In genomic region chr6:57283096-57283495, GRCh38 we compare ENCODE assay signal across 1 cellular context.
TF ChIP-seq lines count a peak whose summit lies in the region.

No MANE protein-coding gene starts in this region.

TF ChIP-seq in H1, 55 proteins besides CTCF, POLR2A, EP300 and RAD21:
- no peak for TF ChIP-seq ZNF274 (IDR thresholded peaks at IDR 0.05; ENCODE audit: borderline replicate concordance, extremely low read depth, low read length)
- TF ChIP-seq, protein P1, sequence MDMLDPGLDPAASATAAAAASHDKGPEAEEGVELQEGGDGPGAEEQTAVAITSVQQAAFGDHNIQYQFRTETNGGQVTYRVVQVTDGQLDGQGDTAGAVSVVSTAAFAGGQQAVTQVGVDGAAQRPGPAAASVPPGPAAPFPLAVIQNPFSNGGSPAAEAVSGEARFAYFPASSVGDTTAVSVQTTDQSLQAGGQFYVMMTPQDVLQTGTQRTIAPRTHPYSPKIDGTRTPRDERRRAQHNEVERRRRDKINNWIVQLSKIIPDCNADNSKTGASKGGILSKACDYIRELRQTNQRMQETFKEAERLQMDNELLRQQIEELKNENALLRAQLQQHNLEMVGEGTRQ (IDR thresholded peaks at IDR 0.05; ENCODE audit: low read length): no peak
- TF ChIP-seq RBBP5 (IDR thresholded peaks at IDR 0.05; ENCODE audit: borderline replicate concordance, low read depth, low read length): no peak
- TF ChIP-seq GABPA (IDR thresholded peaks at IDR 0.05; ENCODE audit: borderline replicate concordance, insufficient read depth, low read length): no peak
- no peak for TF ChIP-seq EZH2 (IDR thresholded peaks at IDR 0.05; ENCODE audit: low read depth, low read length, severe bottlenecking)
- TF ChIP-seq PHF8 (conservative IDR thresholded peaks at IDR 0.05; ENCODE audit: low read depth, low read length): no peak
- TF ChIP-seq SIX5 (IDR thresholded peaks at IDR 0.05; ENCODE audit: low read depth, low read length): no peak
- TF ChIP-seq KDM4A (IDR thresholded peaks at IDR 0.05; ENCODE audit: low read depth, low read length, severe bottlenecking): no peak
- no peak for TF ChIP-seq HDAC6 (IDR thresholded peaks at IDR 0.05; ENCODE audit: low read depth, low read length)
- no peak for TF ChIP-seq MAFK (IDR thresholded peaks at IDR 0.05; ENCODE audit: low read depth, low read length)
- TF ChIP-seq RNF2 (IDR thresholded peaks at IDR 0.05; ENCODE audit: borderline replicate concordance, low read depth, low read length, missing control alignments, poor library complexity, severe bottlenecking): no peak
- no peak for TF ChIP-seq CBX5 (IDR thresholded peaks at IDR 0.05; ENCODE audit: low read depth, low read length)
- no peak for TF ChIP-seq E2F6 (IDR thresholded peaks at IDR 0.05)
- no peak for TF ChIP-seq FOSL1 (IDR thresholded peaks at IDR 0.05; ENCODE audit: insufficient read depth, low read depth, low read length)
- no peak for TF ChIP-seq BRCA1 (IDR thresholded peaks at IDR 0.05; ENCODE audit: low read depth, low read length)
- TF ChIP-seq RFX5 (IDR thresholded peaks at IDR 0.05; ENCODE audit: borderline replicate concordance, low read depth, low read length): no peak
- no peak for TF ChIP-seq TBP (IDR thresholded peaks at IDR 0.05; ENCODE audit: low read depth, low read length)
